21 cellular contexts compared by ENCODE assay signal in the genomic region with DNA sequence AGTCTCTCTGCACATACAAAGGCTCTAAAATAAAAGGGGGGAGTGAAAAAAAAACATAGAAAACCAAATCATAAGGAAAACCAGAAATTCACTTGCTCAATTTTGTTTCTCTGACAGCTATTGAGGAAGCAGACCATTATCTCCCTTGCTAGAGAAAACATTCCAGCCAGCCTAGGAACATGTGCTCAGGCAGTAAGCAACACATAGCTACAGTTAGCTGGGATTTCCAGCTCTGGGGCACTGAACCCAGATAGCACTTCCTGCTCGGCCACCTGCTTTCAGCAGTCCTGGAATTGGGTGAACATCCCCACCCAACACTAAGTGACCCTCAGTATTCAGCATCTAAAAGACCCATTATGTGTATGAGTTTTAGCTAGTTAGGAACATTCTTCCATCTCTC.
DNase-seq lines count a peak whose midpoint lies in the region; ATAC-seq, FAIRE-seq and TF ChIP-seq lines count a peak whose summit lies in the region.
"Had no signal": no experiment of that assay in that cellular context is flagged by ENCODE, and none has a peak within 500 bp of the region (broad histone marks: within the 10 kb centered on the region; RNA-seq: fewer than 3 reads in every experiment).

No MANE protein-coding gene starts in this region.

- FAIRE-seq in HepG2 (lab: Jason Lieb, UNC) = no peak
- FAIRE-seq: colon had no signal

- no TSS peak for BruUV-seq in HepG2 (replicated peaks; lab: Mats Ljungman, UMichigan)

- no peak overlapping the region for H3K4me3 ChIP-seq in heart left ventricle
- H3K4me3 ChIP-seq in right atrium auricular region = no peak overlapping the region
- no peak overlapping the region for H3K4me3 ChIP-seq in HepG2 (replicated peaks in 1 of 3; ENCODE audit: insufficient read depth in 1 of 3, low read depth in 2 of 3, low read length in 3 of 3)
- no peak overlapping the region for H3K4me3 ChIP-seq in hepatocyte
- no peak overlapping the region for H3K4me3 ChIP-seq in suprapubic skin
- H3K4me3 ChIP-seq: gastrocnemius medialis, lower lobe of right lung, psoas muscle, SK-N-MC, uterus had no signal

- TF ChIP-seq POLR2A in heart left ventricle (IDR thresholded peaks at IDR 0.05) (no peak), HepG2 (IDR thresholded peaks at IDR 0.05; ENCODE audit: insufficient read depth in 1 of 2, low read depth in 2 of 2, low read length in 2 of 2) (no peak), suprapubic skin (IDR thresholded peaks at IDR 0.05) (no peak)

- no peaks in the 10 kb centered on the region; the same call in none of the 2 replicates for H4K20me1 ChIP-seq in HepG2 (ENCODE audit: insufficient read depth, low read length)
- H4K20me1 ChIP-seq in hepatocyte (ENCODE audit: insufficient read depth, poor library complexity, severe bottlenecking) = no peaks in the 10 kb centered on the region

- H3K79me2 ChIP-seq in HepG2 (ENCODE audit: insufficient read depth, low read length) (peaks cover 6% of the 10 kb centered on the region), hepatocyte (peaks cover 13% of the 10 kb centered on the region)

- no peak for TF ChIP-seq RAD21 in HepG2 (CRISPR knock-in tag; IDR thresholded peaks at IDR 0.05)

- H3K27me3 ChIP-seq in heart left ventricle = no peaks in the 10 kb centered on the region
- H3K27me3 ChIP-seq in right atrium auricular region = no peaks in the 10 kb centered on the region
- H3K27me3 ChIP-seq in HepG2 (ENCODE audit: control insufficient read depth in 1 of 2, insufficient read depth in 2 of 2, low read length in 2 of 2) = no peaks in the 10 kb centered on the region
- H3K27me3 ChIP-seq in hepatocyte = no peaks in the 10 kb centered on the region
- no peaks in the 10 kb centered on the region for H3K27me3 ChIP-seq in suprapubic skin
- H3K27me3 ChIP-seq: gastrocnemius medialis, uterus had no signal

- H3K27ac ChIP-seq in heart left ventricle (peak overlapping the region in 5 of 12 donors; percentile 8 to 40 (median 12)), right atrium auricular region (no peak overlapping the region), HepG2 (ENCODE audit: extremely low read length, insufficient read depth, low read length) (no peak overlapping the region), hepatocyte (no peak overlapping the region), suprapubic skin (no peak overlapping the region)
- H3K27ac ChIP-seq: lower lobe of right lung, psoas muscle, SK-N-MC, uterus had no signal

- H2AFZ ChIP-seq in HepG2 (ENCODE audit: low read length) = no peak overlapping the region
- no peak overlapping the region for H2AFZ ChIP-seq in hepatocyte

- H3K4me1 ChIP-seq in heart left ventricle (peaks cover 0 to 36% (median 31%) of the 10 kb centered on the region in 12 donors), right atrium auricular region (peaks cover 0 to 26% of the 10 kb centered on the region in 2 donors), HepG2 (ENCODE audit: insufficient read depth, low read length) (peaks cover 32% of the 10 kb centered on the region), hepatocyte (ENCODE audit: insufficient read depth) (peaks cover 16% of the 10 kb centered on the region), suprapubic skin (peaks cover 18% of the 10 kb centered on the region)
- H3K4me1 ChIP-seq: psoas muscle, uterus had no signal

- H3K9ac ChIP-seq in HepG2 (ENCODE audit: insufficient read depth, low read depth, low read length) = no peak overlapping the region

- in situ Hi-C loops in HepG2 (cut with HindIII; ENCODE audit: extremely low pct_ligation_motif_present, low pct_unique_long_range_greater_than_20kb) = loop anchor here (10.0 kb wide), 1 partner anchor 144 kb away; no protein-coding TSS in a partner anchor

- 36 to 80% (median 58%) methylated on average over 1 of the region's 1 CpG for WGBS in heart left ventricle, 4 donors
- WGBS in HepG2 (ENCODE audit: low lambda C conversion rate) = 80% methylated on average over 1 of the region's 1 CpG
- WGBS in hepatocyte (ENCODE audit: low lambda C conversion rate, missing lambda C conversion rate) = 62% methylated on average over 1 of the region's 1 CpG
- 89% methylated on average over 1 of the region's 1 CpG for WGBS in suprapubic skin

- TF ChIP-seq EP300 in HepG2 (IDR thresholded peaks at IDR 0.05; ENCODE audit: low read depth in 2 of 2, low read length in 2 of 2) (no peak), HepG2 (CRISPR knock-in tag; IDR thresholded peaks at IDR 0.05; ENCODE audit: borderline replicate concordance) (no peak), suprapubic skin (IDR thresholded peaks at IDR 0.05) (no peak)

- ATAC-seq in heart left ventricle (peak in 3 of 4 donors; percentile 38 to 42 (median 40)), SK-N-SH treated with all-trans-retinoic acid at 6 μM for 48 hours (peak; percentile 34; the same call in 1 of the 3 replicates), HepG2 (no peak)
- ATAC-seq: CD8-positive, alpha-beta T cell; gastrocnemius medialis; lower lobe of right lung; natural killer cell treated with Interleukin-12 subunit alpha and Interleukin-12 subunit beta and Interleukin-15 and Interleukin-18, amount 100 ng/mL, for 72 hours; psoas muscle had no signal

- intact Hi-C loops in heart left ventricle (cut with DNase I) = loop anchor here in 8 of 10 donors (5.0 to 10.0 kb wide), 6 partner anchors 56 to 171 kb away; partner anchors contain the start of gene TNFRSF21 (in 4 of the 8)
- intact Hi-C loops in HepG2 (cut with micrococcal nuclease; ENCODE audit: unreplicated experiment) = loop anchor here (5.0 kb wide), 2 partner anchors 59 to 151 kb away; partner anchors contain the start of gene TNFRSF21
- intact Hi-C loops in posterior cingulate gyrus (cut with DNase I) = loop anchor here (10.0 kb wide), 1 partner anchor 56 kb away; the partner anchor contains the start of gene TNFRSF21

- H3K9me3 ChIP-seq in heart left ventricle = no peaks in the 10 kb centered on the region
- H3K9me3 ChIP-seq in right atrium auricular region = no peaks in the 10 kb centered on the region
- H3K9me3 ChIP-seq in HepG2 (ENCODE audit: low read length) = no peaks in the 10 kb centered on the region
- H3K9me3 ChIP-seq in hepatocyte (ENCODE audit: low read depth) = no peaks in the 10 kb centered on the region
- H3K9me3 ChIP-seq in suprapubic skin = no peaks in the 10 kb centered on the region
- H3K9me3 ChIP-seq: gastrocnemius medialis, lower lobe of right lung, psoas muscle, uterus had no signal

- CTCF ChIA-PET in HepG2 (lab: Yijun Ruan, JAX; ENCODE audit: low intra/inter-chr PET ratio, low total read pairs) = no interaction called here

- TF ChIP-seq CTCF in heart left ventricle (IDR thresholded peaks at IDR 0.05) (no peak), right atrium auricular region (IDR thresholded peaks at IDR 0.05) (no peak), HepG2 (CRISPR knock-in tag; IDR thresholded peaks at IDR 0.05) (no peak), hepatocyte (IDR thresholded peaks at IDR 0.05; ENCODE audit: poor library complexity) (no peak), suprapubic skin (IDR thresholded peaks at IDR 0.05) (no peak)

- POLR2A ChIA-PET in HepG2 (lab: Yijun Ruan, JAX) = no interaction called here

- DNase-seq in heart left ventricle = no peak
- DNase-seq in right atrium auricular region (ENCODE audit: low spot score) = no peak
- DNase-seq in HepG2 (ENCODE audit: low spot score) = no peak
- no peak for DNase-seq in hepatocyte (ENCODE audit: low spot score)
- DNase-seq in posterior cingulate gyrus = no peak
- no peak for DNase-seq in NCI-H2227 (lab: John Stamatoyannopoulos, UW; ENCODE audit: unreplicated experiment)
- DNase-seq in suprapubic skin (ENCODE audit: low spot score in 2 of 2) = no peak
- DNase-seq: activated effector memory CD4-positive, alpha-beta T cell treated with Interleukin-2 at 50 U/mL for 16 hours; CD8-positive, alpha-beta T cell; EL; gastrocnemius medialis; lower lobe of right lung; NCI-H187 treated with DMSO at 0.1 percent for 48 hours; NCI-H446 treated with DMSO at 0.1 percent for 48 hours; psoas muscle; stimulated activated naive CD4-positive, alpha-beta T cell treated with Interleukin-2 at 50 U/mL for 16 hours; uterus had no signal

- H3K9me2 ChIP-seq in hepatocyte (replicated peaks; ENCODE audit: insufficient read depth) = no peaks in the 10 kb centered on the region

- H3K4me2 ChIP-seq in HepG2 (ENCODE audit: low read depth, low read length) (no peak overlapping the region), hepatocyte (no peak overlapping the region)

- peaks cover 0 to 11% (median 4%) of the 10 kb centered on the region in 9 donors for H3K36me3 ChIP-seq in heart left ventricle
- peaks cover 6% of the 10 kb centered on the region for H3K36me3 ChIP-seq in right atrium auricular region
- peaks cover 27 to 74% of the 10 kb centered on the region in 2 experiments for H3K36me3 ChIP-seq in HepG2 (replicated peaks in 1 of 2; ENCODE audit: control insufficient read depth in 1 of 2, insufficient read depth in 2 of 2, low read length in 2 of 2)
- no peaks in the 10 kb centered on the region for H3K36me3 ChIP-seq in hepatocyte (replicated peaks; ENCODE audit: insufficient read depth, low read depth)
- peaks cover 4% of the 10 kb centered on the region for H3K36me3 ChIP-seq in suprapubic skin
- H3K36me3 ChIP-seq: gastrocnemius medialis, uterus had no signal

TF ChIP-seq in HepG2, 621 proteins besides CTCF, POLR2A, EP300 and RAD21:
- TF ChIP-seq ZNF317 (CRISPR knock-in tag; IDR thresholded peaks at IDR 0.05) = no peak
- TF ChIP-seq RBM22 (optimal IDR thresholded peaks at IDR 0.05; ENCODE audit: low read length) = peak; percentile 82
